ENCODE assay signal across 28 cellular contexts in the genomic region with DNA sequence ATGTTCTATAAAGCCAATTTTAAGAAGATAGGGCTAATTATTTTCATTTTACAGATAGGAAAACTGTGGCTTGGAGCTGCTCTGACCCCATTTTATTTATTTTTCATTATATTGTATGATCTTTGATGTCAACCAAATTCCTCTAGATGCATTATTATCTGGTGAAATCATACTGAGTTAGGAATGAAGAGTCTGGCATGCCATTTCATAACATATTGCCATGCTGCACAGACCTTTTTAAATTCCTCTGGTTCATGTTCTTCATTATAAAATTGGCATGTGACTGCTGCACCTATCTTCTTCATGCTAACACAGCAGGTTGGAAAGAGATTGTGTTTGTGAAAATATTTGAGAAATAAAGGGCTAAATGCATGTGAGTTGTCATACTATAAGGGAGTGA. TPM values are rescaled to one million over a fixed set of nuclear protein-coding genes. Genes with fewer than 3 reads are reported as not detected.
DNase-seq lines count a peak whose midpoint lies in the region; ATAC-seq and TF ChIP-seq lines count a peak whose summit lies in the region.
"Had no signal": no experiment of that assay in that cellular context is flagged by ENCODE, and none has a peak within 500 bp of the region (broad histone marks: within the 10 kb centered on the region; RNA-seq: fewer than 3 reads in every experiment).

No MANE protein-coding gene starts in this region.

- H3K4me3 ChIP-seq in astrocyte of the spinal cord (ENCODE audit: low read depth, low read length) (no peak overlapping the region), tibial artery (no peak overlapping the region), mammary epithelial cell (replicated peaks in 1 of 3; ENCODE audit: insufficient read depth in 1 of 3, low read depth in 2 of 3, low read length in 3 of 3) (no peak overlapping the region)
- H3K4me3 ChIP-seq: gastroesophageal sphincter, left lung, skin epidermis, tibial nerve had no signal

- no peaks in the 10 kb centered on the region for H3K36me3 ChIP-seq in tibial artery
- H3K36me3 ChIP-seq in mammary epithelial cell (ENCODE audit: insufficient read depth, low read length), result no peaks in the 10 kb centered on the region
- H3K36me3 ChIP-seq: gastroesophageal sphincter, left lung, tibial nerve had no signal

- no peak overlapping the region for H2AFZ ChIP-seq in mammary epithelial cell (ENCODE audit: low read depth, low read length)

- no peak overlapping the region for H3K4me2 ChIP-seq in mammary epithelial cell (ENCODE audit: insufficient read depth, low read depth, low read length)

- intact Hi-C loops in tibial artery (cut with DNase I; ENCODE audit: low total_unique reads), result no loop called here
- intact Hi-C loops in mammary epithelial cell (cut with micrococcal nuclease), result no loop called here

- H3K27me3 ChIP-seq in tibial artery (no peaks in the 10 kb centered on the region), mammary epithelial cell (ENCODE audit: insufficient read depth, low read length) (no peaks in the 10 kb centered on the region)

- no peak for ATAC-seq in GM18867 (IDR thresholded peaks at IDR 0.05; ENCODE audit: unreplicated experiment)
- ATAC-seq: activated CD8-positive, alpha-beta memory T cell treated with anti-CD3 and anti-CD28 coated beads, Interleukin-2, amount 10 ng/mL, durations not matched to agents 7 days and 5 days; activated naive CD8-positive, alpha-beta T cell treated with anti-CD3 and anti-CD28 coated beads, Interleukin-2, amount 50 U/mL, for 24 hours; gastroesophageal sphincter; left lung; PC-3; stimulated activated naive CD8-positive, alpha-beta T cell treated with anti-CD3 and anti-CD28 coated beads, Interleukin-15, amount 100 ng/mL, for 72 hours; WTC11 had no signal

- no peaks in the 10 kb centered on the region for H4K20me1 ChIP-seq in mammary epithelial cell (ENCODE audit: insufficient read depth, low read length)

- H3K9me3 ChIP-seq in tibial artery (no peaks in the 10 kb centered on the region), mammary epithelial cell (replicated peaks; ENCODE audit: insufficient read depth, low read length) (no peaks in the 10 kb centered on the region)
- H3K9me3 ChIP-seq: gastroesophageal sphincter, left lung, tibial nerve had no signal

- no peaks in the 10 kb centered on the region for H3K79me2 ChIP-seq in mammary epithelial cell (ENCODE audit: insufficient read depth, low read length)

- peak overlapping the region; percentile 20 to 95 for H3K27ac ChIP-seq in tibial artery
- H3K27ac ChIP-seq in mammary epithelial cell (ENCODE audit: insufficient read depth, low read depth, low read length), result no peak overlapping the region
- H3K27ac ChIP-seq: gastroesophageal sphincter, left lung had no signal

- peak; percentile 39 for DNase-seq in ELR (ENCODE audit: low read depth)
- DNase-seq in astrocyte of the spinal cord (ENCODE audit: low read depth, low spot score), result peak; percentile 43
- DNase-seq in iris pigment epithelial cell (ENCODE audit: low read depth), result peak; percentile 83
- no peak for DNase-seq in tibial artery
- no peak for DNase-seq in stimulated activated CD4-positive, alpha-beta T cell treated with anti-CD3 and anti-CD28 coated beads, Interleukin-4, amount 100 ng/mL, for 24 hours
- no peak for DNase-seq in mammary epithelial cell
- DNase-seq: activated CD4-positive, alpha-beta T cell treated with anti-CD3 and anti-CD28 coated beads, Interleukin-2, amount 50 U/mL, for 1 hour; activated CD8-positive, alpha-beta memory T cell treated with anti-CD3 and anti-CD28 coated beads, Interleukin-2, amount 10 ng/mL, durations not matched to agents 7 days and 5 days; activated naive CD8-positive, alpha-beta T cell treated with anti-CD3 and anti-CD28 coated beads, Interleukin-2, amount 50 U/mL, for 24 hours; activated T-cell treated with anti-CD3 and anti-CD28 coated beads, Interleukin-2, amount 50 U/mL, for 48 hours; effector CD8-positive, alpha-beta T cell; hypothalamus; KBM-7; left lung; NCI-H1105 treated with DMSO at 0.1 percent for 48 hours; NCI-H1930; NK-92 treated with Interleukin-12 subunit alpha and Interleukin-12 subunit beta, amount 100 ng/mL, for 24 hours; nucleus accumbens; PC-3; stimulated activated CD8-positive, alpha-beta memory T cell treated with anti-CD3 and anti-CD28 coated beads, Interleukin-4, amount 100 ng/mL, for 48 hours; stimulated activated naive CD8-positive, alpha-beta T cell treated with anti-CD3 and anti-CD28 coated beads, Interleukin-15, amount 100 ng/mL, for 72 hours had no signal

- dilution Hi-C loops in mammary epithelial cell (cut with HindIII; ENCODE audit: low sequenced_read_pairs), result no loop called here

- in situ Hi-C loops in astrocyte of the spinal cord (cut with HindIII; ENCODE audit: low sequenced_read_pairs) (no loop called here), mammary epithelial cell (cut with MboI; ENCODE audit: low sequenced_read_pairs in 2 of 2) (no loop called here)

- H3K4me1 ChIP-seq in tibial artery (peaks cover 0 to 100% (median 38%) of the 10 kb centered on the region in 4 donors), mammary epithelial cell (ENCODE audit: insufficient read depth, low read length) (no peaks in the 10 kb centered on the region)
- H3K4me1 ChIP-seq: gastroesophageal sphincter, left lung had no signal

- TF ChIP-seq CTCF in astrocyte of the spinal cord (IDR thresholded peaks at IDR 0.05; ENCODE audit: low read depth, low read length) (no peak), tibial artery (IDR thresholded peaks at IDR 0.05) (no peak), mammary epithelial cell (conservative IDR thresholded peaks at IDR 0.05 in 1 of 2, IDR thresholded peaks at IDR 0.05 in 1 of 2; ENCODE audit: extremely low read depth in 1 of 2, insufficient read depth in 1 of 2, low read depth in 1 of 2, low read length in 2 of 2) (no peak)

- no peak overlapping the region for H3K9ac ChIP-seq in mammary epithelial cell (ENCODE audit: insufficient read depth, low read length)

- CTCF ChIA-PET in mammary epithelial cell (lab: Charles Lee; ENCODE audit: low non-redundant PET), result interaction anchor here (0.5 kb wide), 1 partner anchor 321 kb away, joined by 8 read pairs; no protein-coding TSS in a partner anchor

- BruUV-seq in mammary epithelial cell (replicated peaks; lab: Mats Ljungman, UMichigan), result no TSS peak

RNA-seq across cellular contexts. Expression of gene PRRX1, which starts 12.7 kb away (rescaled TPM):
- total RNA-seq in mammary epithelial cell, result 1 to 10 TPM in 1 of 2 donors, not detected in 1; 1.7 TPM
- 0.18 TPM for polyA plus RNA-seq in mammary epithelial cell
- not detected for polyA minus RNA-seq in mammary epithelial cell
- total RNA-seq: activated CD8-positive, alpha-beta memory T cell treated with anti-CD3 and anti-CD28 coated beads, Interleukin-2, amount 10 ng/mL, durations not matched to agents 7 days and 5 days; HT1080; MCF 10A; PC-3 had no signal

Comparison
In these comparisons a context has a peak if more than half of its experiments do, and no peak if none do; other contexts are left out.
1. DNase-seq: peak in ELR (single experiment), astrocyte of the spinal cord (single experiment) and iris pigment epithelial cell (single experiment); none in tibial artery (0 of 2), stimulated activated CD4-positive, alpha-beta T cell treated with anti-CD3 and anti-CD28 coated beads, Interleukin-4, amount 100 ng/mL, for 24 hours (single experiment) and mammary epithelial cell (single experiment).